In genomic region chr4:169810325-169811323, GRCh38 we compare ENCODE assay signal across 8 cellular contexts. TPM values are rescaled to one million over a fixed set of nuclear protein-coding genes. Genes with fewer than 3 reads are reported as not detected.
DNase-seq lines count a peak whose midpoint lies in the region; ATAC-seq and TF ChIP-seq lines count a peak whose summit lies in the region.

No MANE protein-coding gene starts in this region.

- peaks cover 3% of the 10 kb centered on the region for H3K36me3 Mint-ChIP-seq in WTC11

- H3K27ac ChIP-seq in 22Rv1 (no peak overlapping the region), heart right ventricle (no peak overlapping the region)

- no peaks in the 10 kb centered on the region for H3K4me1 Mint-ChIP-seq in WTC11

- intact Hi-C loops in heart right ventricle (cut with DNase I), result loop anchor here in 8 of 10 donors (1.0 to 5.0 kb wide), 6 partner anchors 237 to 280 kb away; no protein-coding TSS in a partner anchor
- intact Hi-C loops in sciatic nerve (cut with DNase I), result loop anchor here (10.0 kb wide), 1 partner anchor 244 kb away; no protein-coding TSS in a partner anchor

- WGBS in heart right ventricle, 2 donors, result 37 to 42% methylated on average over 6 of the region's 6 CpGs

- H3K4me3 ChIP-seq in heart right ventricle, result no peak overlapping the region

- H3K4me3 Mint-ChIP-seq in WTC11, result no peak overlapping the region

- peaks cover 0 to 7% (median 0%) of the 10 kb centered on the region in 11 donors for H3K9me3 ChIP-seq in heart right ventricle

- ATAC-seq in HG02852 (IDR thresholded peaks at IDR 0.05; ENCODE audit: unreplicated experiment) (peak; percentile 57), WTC11 (peak; percentile 69), heart right ventricle (peak in 2 of 8 donors; percentile 37 to 57), sciatic nerve (peak; percentile 67)

- H3K4me1 ChIP-seq in heart right ventricle, result peaks cover 0 to 4% (median 0%) of the 10 kb centered on the region in 9 donors

- TF ChIP-seq CTCF in 22Rv1 (IDR thresholded peaks at IDR 0.05), result peak; percentile 66
- peak; percentile 62 for TF ChIP-seq CTCF in WTC11 (IDR thresholded peaks at IDR 0.05)
- peak; percentile 67 to 90 (median 84) for TF ChIP-seq CTCF in heart right ventricle (IDR thresholded peaks at IDR 0.05)

- POLR2A ChIA-PET in WTC11 (lab: Charles Lee), result no interaction called here

- DNase-seq in ELF-1 (ENCODE audit: low read depth, low spot score) (peak; percentile 13), NCI-H2171 (lab: John Stamatoyannopoulos, UW) (peak; percentile 8), WTC11 (ENCODE audit: low spot score) (no peak), heart right ventricle (peak in 1 of 2 donors; percentile 65), sciatic nerve (ENCODE audit: low spot score) (no peak), UCSD-AML1 (lab: John Stamatoyannopoulos, UW; ENCODE audit: unreplicated experiment) (no peak)

- peaks cover 8% of the 10 kb centered on the region for H3K9me3 Mint-ChIP-seq in WTC11

- peaks cover 0 to 14% (median 4%) of the 10 kb centered on the region in 7 donors for H3K27me3 ChIP-seq in heart right ventricle

- CTCF ChIA-PET in WTC11 (lab: Charles Lee), result interaction anchor here (0.6 to 2.4 kb wide), 32 partner anchors 11 to 300 kb away, joined by 3 to 18 read pairs (median 4); partner anchors contain the start of genes MFAP3L and NEK1

- no peaks in the 10 kb centered on the region for H3K27me3 Mint-ChIP-seq in WTC11 (ENCODE audit: low read depth)

- no peaks in the 10 kb centered on the region for H3K36me3 ChIP-seq in heart right ventricle

- H3K27ac Mint-ChIP-seq in WTC11, result no peak overlapping the region

TF ChIP-seq in WTC11, 78 proteins besides CTCF, POLR2A, EP300 and RAD21:
- TF ChIP-seq ZNF423 (CRISPR knock-in tag; IDR thresholded peaks at IDR 0.05), result no peak
- TF ChIP-seq IRF1 (CRISPR knock-in tag; IDR thresholded peaks at IDR 0.05), result no peak
- TF ChIP-seq AFF4 (CRISPR knock-in tag; IDR thresholded peaks at IDR 0.05; ENCODE audit: borderline replicate concordance), result no peak
- no peak for TF ChIP-seq ZNF416 (CRISPR knock-in tag; IDR thresholded peaks at IDR 0.05)
- no peak for TF ChIP-seq ZBTB21 (CRISPR knock-in tag; IDR thresholded peaks at IDR 0.05; ENCODE audit: borderline replicate concordance)
- no peak for TF ChIP-seq ZNF317 (CRISPR knock-in tag; IDR thresholded peaks at IDR 0.05; ENCODE audit: borderline replicate concordance, low read depth)
- TF ChIP-seq SMAD4 (CRISPR knock-in tag; IDR thresholded peaks at IDR 0.05), result no peak

RNA-seq across cellular contexts. Expression of gene HPF1, which starts 52.9 kb away (rescaled TPM):
- total RNA-seq in WTC11 (2021), result 34.3 to 40.0 TPM (median 35.5 TPM) in 3 replicates
- 10 to 100 TPM; 15.4 to 18.6 (median 17.7) TPM for total RNA-seq in heart right ventricle
- 10 to 100 TPM; 20.9 to 29.1 TPM for polyA plus RNA-seq in heart right ventricle
- total RNA-seq in sciatic nerve, result 31.3 TPM

Comparison
In these comparisons a context has a peak if more than half of its experiments do, and no peak if none do; other contexts are left out.
1. DNase-seq: peak in ELF-1 (single experiment) and NCI-H2171 (single experiment); none in WTC11 (single experiment), sciatic nerve (single experiment) and UCSD-AML1 (single experiment).
2. Peak in every context shown above with its lines, with median percentiles within 50 percentile points of each other: CTCF ChIP-seq.